Comparison of ENCODE assay signal across 8 cellular contexts in the genomic region with DNA sequence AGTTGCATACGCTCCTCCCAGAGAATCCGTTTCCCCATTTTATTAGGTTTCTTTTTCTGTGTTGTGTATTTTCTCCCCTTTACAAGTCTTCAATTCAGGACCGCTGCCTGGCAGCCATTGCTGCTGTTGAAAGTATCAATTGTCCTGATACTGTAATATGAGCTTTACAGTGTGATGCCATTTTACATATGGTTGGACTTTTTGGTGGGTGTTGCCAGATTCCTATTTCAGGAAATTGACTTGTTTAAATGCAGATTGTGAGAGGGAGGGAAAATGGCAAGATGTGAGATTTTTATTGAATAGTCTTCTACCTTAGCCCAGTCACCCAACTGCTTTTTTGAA. TPM values are rescaled to one million over a fixed set of nuclear protein-coding genes. Genes with fewer than 3 reads are reported as not detected.
DNase-seq lines count a peak whose midpoint lies in the region; ATAC-seq and TF ChIP-seq lines count a peak whose summit lies in the region.

No MANE protein-coding gene starts in this region.

- no peaks in the 10 kb centered on the region for H3K9me3 Mint-ChIP-seq in chondrocyte (ENCODE audit: low read depth)

- peak overlapping the region; percentile 100 for H3K4me3 ChIP-seq in mucosa of descending colon

- peak overlapping the region; percentile 91 for H3K4me3 Mint-ChIP-seq in chondrocyte (ENCODE audit: unreplicated experiment)

- intact Hi-C loops in mucosa of descending colon (cut with DNase I, micrococcal nuclease) = no loop called here

- DNase-seq in DMS53 (lab: John Stamatoyannopoulos, UW) (peak; percentile 50), DMS53 treated with DMSO at 0.1 percent for 48 hours (lab: John Stamatoyannopoulos, UW; ENCODE audit: unreplicated experiment) (no peak), NCI-H2171 treated with DMSO at 0.1 percent for 48 hours (lab: John Stamatoyannopoulos, UW) (peak; percentile 81), chondrocyte (ENCODE audit: low spot score) (no peak), mucosa of descending colon (no peak), amygdala (lab: John Stamatoyannopoulos, UW) (no peak), activated gamma-delta T cell (lab: John Stamatoyannopoulos, UW) (no peak)

- H3K36me3 Mint-ChIP-seq in chondrocyte (ENCODE audit: low read depth) = no peaks in the 10 kb centered on the region

- TF ChIP-seq CTCF in chondrocyte (IDR thresholded peaks at IDR 0.05) = no peak
- peak; percentile 3 for TF ChIP-seq CTCF in mucosa of descending colon (IDR thresholded peaks at IDR 0.05)

- peaks cover 54% of the 10 kb centered on the region for H3K4me1 Mint-ChIP-seq in chondrocyte (ENCODE audit: low read depth)

- H3K4me1 ChIP-seq in mucosa of descending colon (ENCODE audit: low read depth) = peaks cover 46% of the 10 kb centered on the region

- no peaks in the 10 kb centered on the region for H3K9me3 ChIP-seq in mucosa of descending colon

- no peak for ATAC-seq in mucosa of descending colon
- ATAC-seq in GM18870 (IDR thresholded peaks at IDR 0.05; ENCODE audit: unreplicated experiment) = no peak

- no peaks in the 10 kb centered on the region for H3K27me3 Mint-ChIP-seq in chondrocyte (ENCODE audit: low read depth)

- H3K36me3 ChIP-seq in mucosa of descending colon (ENCODE audit: low read depth) = no peaks in the 10 kb centered on the region

- peak overlapping the region; percentile 98 for H3K27ac Mint-ChIP-seq in chondrocyte (ENCODE audit: unreplicated experiment)

RNA-seq across cellular contexts. Expression of gene PANK2, which starts 1.2 kb away (rescaled TPM):
- total RNA-seq in chondrocyte (38.2 to 45.3 TPM (median 39.7 TPM) in 3 replicates), mucosa of descending colon (10 to 100 TPM; 27.6 to 42.3 (median 29.6) TPM)

RNA-seq across cellular contexts. Expression of gene MAVS, which starts 43.7 kb away (rescaled TPM):
- total RNA-seq in chondrocyte (37.9 to 41.6 TPM (median 38.8 TPM) in 3 replicates), mucosa of descending colon (10 to 100 TPM; 60.7 to 79.5 (median 72.3) TPM)

Comparison
In these comparisons a context has a peak if more than half of its experiments do, and no peak if none do; other contexts are left out.
1. DNase-seq: peak in DMS53 (single experiment) and NCI-H2171 treated with DMSO at 0.1 percent for 48 hours (single experiment); none in DMS53 treated with DMSO at 0.1 percent for 48 hours (single experiment), chondrocyte (single experiment), mucosa of descending colon (0 of 3), amygdala (0 of 56) and activated gamma-delta T cell (single experiment).